10 cellular contexts compared by ENCODE assay signal in the genomic region with DNA sequence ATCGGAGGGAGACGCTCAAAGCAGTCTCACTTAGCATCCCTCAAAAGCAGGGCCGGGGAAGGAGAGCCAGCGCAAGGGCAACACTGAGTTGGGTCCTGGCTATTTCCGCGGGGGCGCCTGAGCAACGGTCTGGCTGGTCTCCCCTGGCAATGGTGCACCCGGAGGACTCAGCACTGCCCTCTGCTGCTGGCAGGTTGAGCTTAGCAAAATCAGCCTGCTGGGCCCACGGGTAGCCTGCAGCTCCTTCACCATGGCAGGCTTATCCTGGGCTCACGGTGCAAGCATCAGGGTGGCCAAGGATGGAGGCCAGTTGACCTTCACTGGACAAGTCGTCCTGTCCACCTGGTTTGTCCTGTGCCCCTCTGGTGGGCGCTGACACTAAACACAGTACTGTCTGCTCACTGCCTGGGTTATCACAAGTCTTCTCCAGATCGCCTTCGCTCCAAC. TPM values are rescaled to one million over a fixed set of nuclear protein-coding genes. Genes with fewer than 3 reads are reported as not detected.
DNase-seq lines count a peak whose midpoint lies in the region; ATAC-seq and TF ChIP-seq lines count a peak whose summit lies in the region.
"Had no signal": no experiment of that assay in that cellular context is flagged by ENCODE, and none has a peak within 500 bp of the region (broad histone marks: within the 10 kb centered on the region; RNA-seq: fewer than 3 reads in every experiment).

No MANE protein-coding gene starts in this region.

- TF ChIP-seq POLR2A in tibial nerve (IDR thresholded peaks at IDR 0.05), result no peak

- no peaks in the 10 kb centered on the region for H3K27me3 ChIP-seq in H7 (ENCODE audit: control insufficient read depth, insufficient read depth, low read length)
- H3K27me3 ChIP-seq in tibial nerve, result no peaks in the 10 kb centered on the region

- TF ChIP-seq CTCF in foreskin fibroblast (IDR thresholded peaks at IDR 0.05; ENCODE audit: low read depth, low read length) (peak; percentile 80), osteocyte (IDR thresholded peaks at IDR 0.05) (peak; percentile 88), tibial nerve (IDR thresholded peaks at IDR 0.05) (peak; percentile 60 to 90 (median 78))

- no peak overlapping the region for H3K4me3 ChIP-seq in H7 (ENCODE audit: insufficient read depth, low read depth, low read length)
- no peak overlapping the region for H3K4me3 ChIP-seq in foreskin fibroblast (ENCODE audit: low read depth in 1 of 2, low read length in 2 of 2)
- H3K4me3 ChIP-seq in tibial nerve, result no peak overlapping the region

- no peaks in the 10 kb centered on the region for H3K36me3 ChIP-seq in H7 (replicated peaks; ENCODE audit: control insufficient read depth, insufficient read depth, low read length)
- no peaks in the 10 kb centered on the region for H3K36me3 ChIP-seq in tibial nerve

- ATAC-seq in activated T-helper 17 cell treated with anti-CD3 and anti-CD28 coated beads, Interleukin-2, amount 50 U/mL, for 72 hours (replicated peaks), result peak; percentile 44
- ATAC-seq in HG02938 (IDR thresholded peaks at IDR 0.05; ENCODE audit: unreplicated experiment), result no peak

- no peaks in the 10 kb centered on the region for H3K36me3 Mint-ChIP-seq in activated T-helper 17 cell treated with anti-CD3 and anti-CD28 coated beads, Interleukin-2, amount 50 U/mL, for 72 hours (ENCODE audit: low read depth)
- H3K36me3 Mint-ChIP-seq in osteocyte (ENCODE audit: unreplicated experiment), result no peaks in the 10 kb centered on the region

- no peak overlapping the region for H3K27ac Mint-ChIP-seq in activated T-helper 17 cell treated with anti-CD3 and anti-CD28 coated beads, Interleukin-2, amount 50 U/mL, for 72 hours
- no peak overlapping the region for H3K27ac Mint-ChIP-seq in osteocyte (ENCODE audit: unreplicated experiment)

- no peak for TF ChIP-seq EP300 in tibial nerve (IDR thresholded peaks at IDR 0.05)

- 30 to 46% methylated on average over 6 to 13 of the region's 15 CpGs for WGBS in tibial nerve, 2 donors

- no peaks in the 10 kb centered on the region for H3K9me3 ChIP-seq in tibial nerve

- H3K4me1 ChIP-seq in tibial nerve, result peaks cover 0 to 21% (median 3%) of the 10 kb centered on the region in 4 donors

- peaks cover 7% of the 10 kb centered on the region for H3K4me1 Mint-ChIP-seq in activated T-helper 17 cell treated with anti-CD3 and anti-CD28 coated beads, Interleukin-2, amount 50 U/mL, for 72 hours
- peaks cover 2% of the 10 kb centered on the region for H3K4me1 Mint-ChIP-seq in osteocyte (ENCODE audit: unreplicated experiment)

- H3K27me3 Mint-ChIP-seq in activated T-helper 17 cell treated with anti-CD3 and anti-CD28 coated beads, Interleukin-2, amount 50 U/mL, for 72 hours, result peaks cover 12% of the 10 kb centered on the region
- H3K27me3 Mint-ChIP-seq in osteocyte (ENCODE audit: unreplicated experiment), result no peaks in the 10 kb centered on the region

- peak overlapping the region in 1 of 4 donors; percentile 6 for H3K27ac ChIP-seq in tibial nerve
- H3K27ac ChIP-seq: HL-60 had no signal

- DNase-seq in Ammon's horn (ENCODE audit: low spot score) (peak; percentile 85), H7 (peak; percentile 93), RKO (ENCODE audit: low spot score) (peak; percentile 47), foreskin fibroblast (peak; percentile 41 to 78), osteocyte (ENCODE audit: extremely low spot score, unreplicated experiment) (peak; percentile 93), tibial nerve (ENCODE audit: low spot score in 2 of 2) (peak; percentile 55 to 62)

- no peaks in the 10 kb centered on the region for H3K9me3 Mint-ChIP-seq in activated T-helper 17 cell treated with anti-CD3 and anti-CD28 coated beads, Interleukin-2, amount 50 U/mL, for 72 hours
- H3K9me3 Mint-ChIP-seq in osteocyte (ENCODE audit: unreplicated experiment), result no peaks in the 10 kb centered on the region

- no peak overlapping the region for H3K4me3 Mint-ChIP-seq in activated T-helper 17 cell treated with anti-CD3 and anti-CD28 coated beads, Interleukin-2, amount 50 U/mL, for 72 hours
- H3K4me3 Mint-ChIP-seq in osteocyte (ENCODE audit: unreplicated experiment), result no peak overlapping the region

RNA-seq across cellular contexts. Expression of gene ALDH3A1, which starts 14.4 kb away (rescaled TPM):
- 0.24 and 0.26 TPM in 2 replicates for total RNA-seq in H7 (2014; rRNA removed; shearing (Covaris generic))
- not detected for total RNA-seq in activated T-helper 17 cell treated with anti-CD3 and anti-CD28 coated beads, Interleukin-2, amount 50 U/mL, for 72 hours
- total RNA-seq in osteocyte (0.52 and 1.6 TPM in 2 replicates), tibial nerve (1 to 10 TPM in 2 of 4 donors, under 1 TPM in 1, not detected in 1; 0.21 to 2.1 (median 1.7) TPM)
- total RNA-seq: skeletal muscle tissue had no signal

RNA-seq across cellular contexts. Expression of gene SLC47A2, which starts 46.2 kb away (rescaled TPM):
- total RNA-seq in H7 (2014; rRNA removed; shearing (Covaris generic)), result not detected in 2 replicates
- not detected for total RNA-seq in activated T-helper 17 cell treated with anti-CD3 and anti-CD28 coated beads, Interleukin-2, amount 50 U/mL, for 72 hours
- 0.16 and 0.24 TPM in 2 replicates for total RNA-seq in osteocyte
- not detected for total RNA-seq in tibial nerve
- total RNA-seq: skeletal muscle tissue had no signal
